Comparison of ENCODE assay signal across 21 cellular contexts in the genomic region with DNA sequence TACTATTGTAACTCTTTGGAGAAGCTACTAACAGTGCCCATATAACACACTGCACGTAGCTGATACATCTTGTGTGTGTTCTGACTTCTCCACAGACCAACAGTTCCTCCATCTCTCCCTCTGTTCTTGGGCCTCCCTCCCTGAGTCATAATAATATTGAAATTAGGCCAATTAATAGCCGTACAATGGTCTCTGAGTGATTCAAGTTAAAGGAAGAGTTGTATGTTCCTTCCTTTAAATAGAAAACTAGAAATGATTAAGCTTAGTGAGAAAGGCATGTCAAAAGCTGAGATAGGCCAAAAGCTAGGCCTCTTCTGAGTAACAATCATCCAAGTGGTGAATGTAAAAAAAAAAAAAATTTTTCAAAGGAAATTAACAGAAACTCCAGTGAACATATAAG.
DNase-seq lines count a peak whose midpoint lies in the region; ATAC-seq, FAIRE-seq and TF ChIP-seq lines count a peak whose summit lies in the region.
"Had no signal": no experiment of that assay in that cellular context is flagged by ENCODE, and none has a peak within 500 bp of the region (broad histone marks: within the 10 kb centered on the region; RNA-seq: fewer than 3 reads in every experiment).

No MANE protein-coding gene starts in this region.

- in situ Hi-C loops in GM12878 (cut with MboI), result no loop called here

- no TSS peak for BruUV-seq in GM12878 (replicated peaks; lab: Mats Ljungman, UMichigan)

- intact Hi-C loops in GM12878 (cut with micrococcal nuclease; ENCODE audit: unreplicated experiment), result no loop called here

- H3K4me1 ChIP-seq in GM12878 (ENCODE audit: control insufficient read depth, insufficient read depth, low read length), result peaks cover 2% of the 10 kb centered on the region
- H3K4me1 ChIP-seq: BE2C, BLaER1, Caco-2 had no signal

- POLR2A ChIA-PET in GM12878 (lab: Charles Lee), result no interaction called here

- H3K79me2 ChIP-seq in GM12878 (ENCODE audit: control insufficient read depth, insufficient read depth, low read length), result no peaks in the 10 kb centered on the region

- no peak for TF ChIP-seq RAD21 in GM12878 (IDR thresholded peaks at IDR 0.05; ENCODE audit: insufficient read depth, low read depth, low read length)

- DNase-seq in GM12878 (ENCODE audit: low read depth, low spot score) (no peak), COLO668 (lab: John Stamatoyannopoulos, UW; ENCODE audit: unreplicated experiment) (no peak), NCI-H1048 (lab: John Stamatoyannopoulos, UW) (no peak)
- DNase-seq: 8988T; ACHN; BE2C; C1 segment of cervical spinal cord; Caco-2; Calu3; CD4-positive, alpha-beta memory T cell; CD4-positive, CD25-positive, alpha-beta regulatory T cell; CD8-positive, alpha-beta memory T cell; DMS79 treated with DMSO at 0.1 percent for 48 hours; GF-D8 had no signal

- H4K20me1 ChIP-seq in GM12878 (ENCODE audit: control insufficient read depth, insufficient read depth), result no peaks in the 10 kb centered on the region
- H4K20me1 ChIP-seq: BLaER1 had no signal

- whole genome bisulfite sequencing in GM12878 (ENCODE audit: insufficient coverage, insufficient replicate concordance, low lambda C conversion rate, missing lambda C conversion rate), result 13% methylated on average over 2 of the region's 2 CpGs

- SMC1A ChIA-PET in GM12878 (lab: Charles Lee; ENCODE audit: uncharacterized antibody, unreplicated experiment), result no interaction called here

- no peak overlapping the region for H3K9ac ChIP-seq in GM12878 (ENCODE audit: control insufficient read depth, insufficient read depth, low read length)
- H3K9ac ChIP-seq: BLaER1 had no signal

- no peak overlapping the region for H3K4me2 ChIP-seq in GM12878 (ENCODE audit: control insufficient read depth, insufficient read depth)
- H3K4me2 ChIP-seq: BLaER1 had no signal

- H3K4me3 ChIP-seq in GM12878, result no peak overlapping the region
- H3K4me3 ChIP-seq: BLaER1 had no signal

- no peaks in the 10 kb centered on the region for H3K9me3 ChIP-seq in GM12878 (replicated peaks; ENCODE audit: control insufficient read depth, insufficient read depth, low read length)
- H3K9me3 ChIP-seq: BE2C, BLaER1, Caco-2 had no signal

- RAD21 ChIA-PET in GM12878 (lab: Charles Lee; ENCODE audit: unreplicated experiment), result no interaction called here

- ATAC-seq in HG03432 (IDR thresholded peaks at IDR 0.05; ENCODE audit: unreplicated experiment) (peak; percentile 29), GM12878 (peak; percentile 28), GM19023 (IDR thresholded peaks at IDR 0.05; ENCODE audit: unreplicated experiment) (no peak)

- TF ChIP-seq EP300 in GM12878 (IDR thresholded peaks at IDR 0.05; ENCODE audit: borderline replicate concordance in 1 of 2, control insufficient read depth in 1 of 2, low read depth in 2 of 2, low read length in 2 of 2), result no peak

- TF ChIP-seq POLR2A in GM12878 (IDR thresholded peaks at IDR 0.05; ENCODE audit: low read depth, low read length), result no peak

- no peak overlapping the region for H3K27ac ChIP-seq in GM12878 (ENCODE audit: control insufficient read depth, insufficient read depth)
- H3K27ac ChIP-seq: BLaER1 had no signal

- no peak for FAIRE-seq in GM12878 (lab: Jason Lieb, UNC)
- FAIRE-seq: A204.1, D721Med, G401.6, GM12892 had no signal

- no peak overlapping the region for H2AFZ ChIP-seq in GM12878 (ENCODE audit: control insufficient read depth, low read depth, low read length)

- CTCF ChIA-PET in GM12878 (lab: Yijun Ruan, JAX), result no interaction called here

- H3K27me3 ChIP-seq in GM12878 (replicated peaks in 1 of 2; ENCODE audit: control insufficient read depth in 2 of 2, insufficient read depth in 2 of 2, low read length in 1 of 2), result no peaks in the 10 kb centered on the region
- H3K27me3 ChIP-seq: BE2C, BLaER1 had no signal

- no peaks in the 10 kb centered on the region for H3K36me3 ChIP-seq in GM12878 (ENCODE audit: control insufficient read depth in 2 of 2, insufficient read depth in 2 of 2, low read length in 1 of 2)
- H3K36me3 ChIP-seq: BE2C, BLaER1 had no signal

- TF ChIP-seq CTCF in GM12878 (IDR thresholded peaks at IDR 0.05 in 2 of 3, conservative IDR thresholded peaks at IDR 0.05 in 1 of 3; ENCODE audit: control insufficient read depth in 2 of 3, extremely low read depth in 1 of 3, insufficient read depth in 1 of 3, low read depth in 3 of 3, low read length in 3 of 3), result no peak

TF ChIP-seq in GM12878, 131 proteins besides CTCF, POLR2A, EP300 and RAD21 (continues in another document):
- no peak for TF ChIP-seq SP1 (IDR thresholded peaks at IDR 0.05; ENCODE audit: low read depth, low read length)
- no peak for TF ChIP-seq CHD1 (IDR thresholded peaks at IDR 0.05; ENCODE audit: low read depth, low read length)
- no peak for TF ChIP-seq TAF1 (IDR thresholded peaks at IDR 0.05; ENCODE audit: borderline replicate concordance, low read depth, low read length)
- TF ChIP-seq NR2C2 (IDR thresholded peaks at IDR 0.05; ENCODE audit: borderline replicate concordance, control insufficient read depth, insufficient read length, low read depth), result no peak
- TF ChIP-seq, protein P1, sequence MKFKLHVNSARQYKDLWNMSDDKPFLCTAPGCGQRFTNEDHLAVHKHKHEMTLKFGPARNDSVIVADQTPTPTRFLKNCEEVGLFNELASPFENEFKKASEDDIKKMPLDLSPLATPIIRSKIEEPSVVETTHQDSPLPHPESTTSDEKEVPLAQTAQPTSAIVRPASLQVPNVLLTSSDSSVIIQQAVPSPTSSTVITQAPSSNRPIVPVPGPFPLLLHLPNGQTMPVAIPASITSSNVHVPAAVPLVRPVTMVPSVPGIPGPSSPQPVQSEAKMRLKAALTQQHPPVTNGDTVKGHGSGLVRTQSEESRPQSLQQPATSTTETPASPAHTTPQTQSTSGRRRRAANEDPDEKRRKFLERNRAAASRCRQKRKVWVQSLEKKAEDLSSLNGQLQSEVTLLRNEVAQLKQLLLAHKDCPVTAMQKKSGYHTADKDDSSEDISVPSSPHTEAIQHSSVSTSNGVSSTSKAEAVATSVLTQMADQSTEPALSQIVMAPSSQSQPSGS (IDR thresholded peaks at IDR 0.05; ENCODE audit: low read length), result 0 out of 2 replicates have a peak, but pooled peaks have one; percentile 17
- TF ChIP-seq WRNIP1 (IDR thresholded peaks at IDR 0.05; ENCODE audit: borderline replicate concordance, low read depth, low read length), result no peak
- TF ChIP-seq JUNB (IDR thresholded peaks at IDR 0.05), result peak; percentile 87
- TF ChIP-seq MXI1 (IDR thresholded peaks at IDR 0.05; ENCODE audit: low read depth, low read length), result no peak
- TF ChIP-seq, protein P2, sequence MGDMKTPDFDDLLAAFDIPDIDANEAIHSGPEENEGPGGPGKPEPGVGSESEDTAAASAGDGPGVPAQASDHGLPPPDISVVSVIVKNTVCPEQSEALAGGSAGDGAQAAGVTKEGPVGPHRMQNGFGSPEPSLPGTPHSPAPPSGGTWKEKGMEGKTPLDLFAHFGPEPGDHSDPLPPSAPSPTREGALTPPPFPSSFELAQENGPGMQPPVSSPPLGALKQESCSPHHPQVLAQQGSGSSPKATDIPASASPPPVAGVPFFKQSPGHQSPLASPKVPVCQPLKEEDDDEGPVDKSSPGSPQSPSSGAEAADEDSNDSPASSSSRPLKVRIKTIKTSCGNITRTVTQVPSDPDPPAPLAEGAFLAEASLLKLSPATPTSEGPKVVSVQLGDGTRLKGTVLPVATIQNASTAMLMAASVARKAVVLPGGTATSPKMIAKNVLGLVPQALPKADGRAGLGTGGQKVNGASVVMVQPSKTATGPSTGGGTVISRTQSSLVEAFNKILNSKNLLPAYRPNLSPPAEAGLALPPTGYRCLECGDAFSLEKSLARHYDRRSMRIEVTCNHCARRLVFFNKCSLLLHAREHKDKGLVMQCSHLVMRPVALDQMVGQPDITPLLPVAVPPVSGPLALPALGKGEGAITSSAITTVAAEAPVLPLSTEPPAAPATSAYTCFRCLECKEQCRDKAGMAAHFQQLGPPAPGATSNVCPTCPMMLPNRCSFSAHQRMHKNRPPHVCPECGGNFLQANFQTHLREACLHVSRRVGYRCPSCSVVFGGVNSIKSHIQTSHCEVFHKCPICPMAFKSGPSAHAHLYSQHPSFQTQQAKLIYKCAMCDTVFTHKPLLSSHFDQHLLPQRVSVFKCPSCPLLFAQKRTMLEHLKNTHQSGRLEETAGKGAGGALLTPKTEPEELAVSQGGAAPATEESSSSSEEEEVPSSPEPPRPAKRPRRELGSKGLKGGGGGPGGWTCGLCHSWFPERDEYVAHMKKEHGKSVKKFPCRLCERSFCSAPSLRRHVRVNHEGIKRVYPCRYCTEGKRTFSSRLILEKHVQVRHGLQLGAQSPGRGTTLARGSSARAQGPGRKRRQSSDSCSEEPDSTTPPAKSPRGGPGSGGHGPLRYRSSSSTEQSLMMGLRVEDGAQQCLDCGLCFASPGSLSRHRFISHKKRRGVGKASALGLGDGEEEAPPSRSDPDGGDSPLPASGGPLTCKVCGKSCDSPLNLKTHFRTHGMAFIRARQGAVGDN (IDR thresholded peaks at IDR 0.05), result no peak
- peak; percentile 45; the same call in 1 of the 2 replicates for TF ChIP-seq CREM (IDR thresholded peaks at IDR 0.05; ENCODE audit: low read depth)
- TF ChIP-seq BCL11A (IDR thresholded peaks at IDR 0.05; ENCODE audit: low read depth, low read length), result peak; percentile 32; the same call in 1 of the 2 replicates
- no peak for TF ChIP-seq BACH1 (IDR thresholded peaks at IDR 0.05; ENCODE audit: borderline replicate concordance)
- TF ChIP-seq RUNX3 (IDR thresholded peaks at IDR 0.05; ENCODE audit: low read length), result peak; percentile 30; the same call in 1 of the 2 replicates
- TF ChIP-seq RCOR1 (conservative IDR thresholded peaks at IDR 0.05; ENCODE audit: low read depth, low read length), result no peak
- no peak for TF ChIP-seq FOS (IDR thresholded peaks at IDR 0.05; ENCODE audit: borderline replicate concordance, extremely low read depth, insufficient read length)
- no peak for TF ChIP-seq IRF4 (IDR thresholded peaks at IDR 0.05; ENCODE audit: low read depth, low read length)
- TF ChIP-seq NFIC (IDR thresholded peaks at IDR 0.05; ENCODE audit: low read depth, low read length), result peak; percentile 56; the same call in 1 of the 2 replicates
- no peak for TF ChIP-seq ATF7 (IDR thresholded peaks at IDR 0.05; ENCODE audit: low read depth)
- TF ChIP-seq, protein P3, sequence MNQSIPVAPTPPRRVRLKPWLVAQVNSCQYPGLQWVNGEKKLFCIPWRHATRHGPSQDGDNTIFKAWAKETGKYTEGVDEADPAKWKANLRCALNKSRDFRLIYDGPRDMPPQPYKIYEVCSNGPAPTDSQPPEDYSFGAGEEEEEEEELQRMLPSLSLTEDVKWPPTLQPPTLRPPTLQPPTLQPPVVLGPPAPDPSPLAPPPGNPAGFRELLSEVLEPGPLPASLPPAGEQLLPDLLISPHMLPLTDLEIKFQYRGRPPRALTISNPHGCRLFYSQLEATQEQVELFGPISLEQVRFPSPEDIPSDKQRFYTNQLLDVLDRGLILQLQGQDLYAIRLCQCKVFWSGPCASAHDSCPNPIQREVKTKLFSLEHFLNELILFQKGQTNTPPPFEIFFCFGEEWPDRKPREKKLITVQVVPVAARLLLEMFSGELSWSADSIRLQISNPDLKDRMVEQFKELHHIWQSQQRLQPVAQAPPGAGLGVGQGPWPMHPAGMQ (IDR thresholded peaks at IDR 0.05; ENCODE audit: borderline replicate concordance), result no peak
